8 cellular contexts compared by ENCODE assay signal in genomic region chr7:74449809-74450397, GRCh38. TPM values are rescaled to one million over a fixed set of nuclear protein-coding genes. Genes with fewer than 3 reads are reported as not detected.
DNase-seq lines count a peak whose midpoint lies in the region; ATAC-seq and TF ChIP-seq lines count a peak whose summit lies in the region.

No MANE protein-coding gene starts in this region.

- H3K27ac Mint-ChIP-seq in CD14-positive monocyte (peak overlapping the region in 1 of 7 donors; percentile 71), glutamatergic neuron (ENCODE audit: unreplicated experiment) (no peak overlapping the region)

- H3K36me3 Mint-ChIP-seq in CD14-positive monocyte = peaks cover 0 to 3% of the 10 kb centered on the region in 2 donors
- H3K36me3 Mint-ChIP-seq in glutamatergic neuron (ENCODE audit: unreplicated experiment) = no peaks in the 10 kb centered on the region

- intact Hi-C loops in CD14-positive monocyte (cut with micrococcal nuclease) = loop anchor here (5.0 kb wide), 4 partner anchors 42 to 117 kb away; no protein-coding TSS in a partner anchor

- H3K4me3 Mint-ChIP-seq in CD14-positive monocyte (no peak overlapping the region), glutamatergic neuron (ENCODE audit: unreplicated experiment) (no peak overlapping the region)

- ATAC-seq in HG03139 (IDR thresholded peaks at IDR 0.05; ENCODE audit: unreplicated experiment) = no peak
- ATAC-seq in GM21619 (IDR thresholded peaks at IDR 0.05; ENCODE audit: unreplicated experiment) = no peak

- peak; percentile 58 for DNase-seq in CD14-positive monocyte (ENCODE audit: low spot score)
- peak; percentile 41 for DNase-seq in HFF-Myc (ENCODE audit: extremely low read depth, low read depth)
- peak; percentile 11 for DNase-seq in SHP77 treated with DMSO at 0.1 percent for 48 hours (lab: John Stamatoyannopoulos, UW)
- peak; percentile 56 for DNase-seq in activated gamma-delta T cell treated with anti-CD3 and anti-CD28 coated beads, Interleukin-2, amount 50 U/mL, for 16 hours (ENCODE audit: low read depth)
- DNase-seq in glutamatergic neuron = peak; percentile 67
- peak; percentile 70 for DNase-seq in retina

- no peak overlapping the region for H3K4me3 ChIP-seq in HFF-Myc (replicated peaks; ENCODE audit: low read depth, low read length)

- H3K4me1 Mint-ChIP-seq in CD14-positive monocyte = peaks cover 13% of the 10 kb centered on the region
- no peaks in the 10 kb centered on the region for H3K4me1 Mint-ChIP-seq in glutamatergic neuron (ENCODE audit: low read depth, unreplicated experiment)

- TF ChIP-seq CTCF in CD14-positive monocyte (IDR thresholded peaks at IDR 0.05) = peak; percentile 88
- peak; percentile 85 for TF ChIP-seq CTCF in HFF-Myc (IDR thresholded peaks at IDR 0.05; ENCODE audit: low read depth, low read length, missing control alignments)
- TF ChIP-seq CTCF in glutamatergic neuron (IDR thresholded peaks at IDR 0.05; ENCODE audit: partially characterized antibody, unreplicated experiment) = peak; percentile 81

- H3K27me3 Mint-ChIP-seq in CD14-positive monocyte (ENCODE audit: low read depth in 3 of 3) (peaks cover 23 to 39% (median 29%) of the 10 kb centered on the region in 3 donors), glutamatergic neuron (ENCODE audit: unreplicated experiment) (peaks cover 3% of the 10 kb centered on the region)

- H3K9me3 Mint-ChIP-seq in CD14-positive monocyte = peaks cover 0 to 10% (median 9%) of the 10 kb centered on the region in 7 donors
- H3K9me3 Mint-ChIP-seq in glutamatergic neuron (ENCODE audit: unreplicated experiment) = peaks cover 8% of the 10 kb centered on the region

RNA-seq across cellular contexts. Expression of gene GTF2IRD1, which starts 3.8 kb away (rescaled TPM):
- polyA plus RNA-seq in CD14-positive monocyte = not detected
- 59.4 TPM for total RNA-seq in glutamatergic neuron (ENCODE audit: unreplicated experiment)

Comparison
In these comparisons a context has a peak if more than half of its experiments do, and no peak if none do; other contexts are left out.
1. DNase-seq: peak in every context shown above with its lines; median percentile 70 in retina; 67 in glutamatergic neuron; 58 in CD14-positive monocyte; 56 in activated gamma-delta T cell treated with anti-CD3 and anti-CD28 coated beads, Interleukin-2, amount 50 U/mL, for 16 hours; 41 in HFF-Myc; 11 in SHP77 treated with DMSO at 0.1 percent for 48 hours.